In the genomic region with DNA sequence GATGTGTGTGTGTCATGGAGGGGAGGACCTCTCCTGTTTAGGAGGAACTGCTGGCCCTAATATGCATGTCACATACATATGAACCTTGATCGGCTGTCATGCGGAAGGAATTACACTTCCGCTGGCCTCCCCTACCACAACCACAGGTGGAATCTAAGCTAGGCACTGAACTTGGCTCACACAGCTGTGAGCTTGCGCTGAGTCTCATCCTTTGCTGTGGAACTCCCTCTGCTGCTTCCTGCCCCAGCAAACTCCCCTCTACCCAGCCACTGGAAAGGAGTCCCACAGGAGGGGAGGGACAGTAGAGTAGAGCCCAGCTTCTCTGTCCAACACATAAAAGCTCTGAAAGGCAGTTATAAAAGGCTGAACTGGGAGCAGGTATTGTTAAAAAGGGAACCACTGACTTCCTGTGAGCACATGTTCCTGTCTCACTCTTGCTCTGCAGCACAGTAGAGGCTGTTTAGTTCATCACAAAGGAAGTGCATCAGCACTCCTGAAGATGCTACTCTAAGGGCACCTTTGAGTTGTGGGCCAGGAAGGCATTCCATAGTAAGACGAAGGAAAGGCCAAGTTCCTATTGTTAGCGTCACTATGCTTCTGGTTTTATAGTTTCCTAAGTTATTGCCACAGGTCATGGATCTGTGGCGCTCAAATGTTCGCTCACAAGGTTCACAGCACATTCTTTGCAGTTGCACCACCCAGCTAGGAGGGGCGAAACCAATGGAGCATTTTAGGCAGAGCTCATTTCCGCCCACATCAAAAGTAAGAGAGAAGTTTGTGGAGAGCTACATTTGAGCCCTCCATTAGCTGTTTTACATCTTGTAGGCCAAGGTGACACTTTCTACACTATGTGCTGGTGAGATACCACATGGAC, we compare ENCODE assay signal across 8 cellular contexts. TPM values are rescaled to one million over a fixed set of nuclear protein-coding genes. Genes with fewer than 3 reads are reported as not detected.
DNase-seq lines count a peak whose midpoint lies in the region; ATAC-seq lines count a peak whose summit lies in the region.

No MANE protein-coding gene starts in this region.

- peaks cover 1% of the 10 kb centered on the region for H3K9me3 Mint-ChIP-seq in stimulated activated memory B cell treated with anti-CD40 and anti-IgM and Interleukin-4, amounts not matched to agents 10 μg/mL and 1 μg/mL and 100 μg/mL, for 72 hours

- DNase-seq in activated CD4-positive, alpha-beta T cell treated with anti-CD3 and anti-CD28 coated beads for 24 hours (ENCODE audit: low read depth in 2 of 2), result peak; percentile 39 to 44
- DNase-seq in right cardiac atrium (peak in 1 of 3 donors; percentile 40), NCI-H146 treated with DMSO at 0.1 percent for 48 hours (lab: John Stamatoyannopoulos, UW; ENCODE audit: unreplicated experiment) (no peak), DMS114 treated with DMSO at 0.1 percent for 48 hours (lab: John Stamatoyannopoulos, UW; ENCODE audit: unreplicated experiment) (no peak), DMS 273 treated with DMSO at 0.1 percent for 48 hours (lab: John Stamatoyannopoulos, UW) (no peak)

- H3K36me3 Mint-ChIP-seq in stimulated activated memory B cell treated with anti-CD40 and anti-IgM and Interleukin-4, amounts not matched to agents 10 μg/mL and 1 μg/mL and 100 μg/mL, for 72 hours, result peaks cover 2% of the 10 kb centered on the region

- H3K4me1 Mint-ChIP-seq in stimulated activated memory B cell treated with anti-CD40 and anti-IgM and Interleukin-4, amounts not matched to agents 10 μg/mL and 1 μg/mL and 100 μg/mL, for 72 hours, result peaks cover 64% of the 10 kb centered on the region

- H3K4me1 ChIP-seq in right cardiac atrium (ENCODE audit: control insufficient read depth, insufficient read depth, low read length), result no peaks in the 10 kb centered on the region

- H3K27ac Mint-ChIP-seq in stimulated activated memory B cell treated with anti-CD40 and anti-IgM and Interleukin-4, amounts not matched to agents 10 μg/mL and 1 μg/mL and 100 μg/mL, for 72 hours, result peak overlapping the region; percentile 90

- intact Hi-C loops in right cardiac atrium (cut with DNase I), result no loop called here

- H3K9me3 ChIP-seq in right cardiac atrium (ENCODE audit: control insufficient read depth, low read length), result no peaks in the 10 kb centered on the region

- H3K4me3 ChIP-seq in right cardiac atrium (ENCODE audit: low read length), result no peak overlapping the region

- no peaks in the 10 kb centered on the region for H3K27me3 Mint-ChIP-seq in stimulated activated memory B cell treated with anti-CD40 and anti-IgM and Interleukin-4, amounts not matched to agents 10 μg/mL and 1 μg/mL and 100 μg/mL, for 72 hours

- H3K27ac ChIP-seq in right cardiac atrium (ENCODE audit: low read length), result no peak overlapping the region

- 80% methylated on average over 10 of the region's 10 CpGs for WGBS in right cardiac atrium

- H3K4me3 Mint-ChIP-seq in stimulated activated memory B cell treated with anti-CD40 and anti-IgM and Interleukin-4, amounts not matched to agents 10 μg/mL and 1 μg/mL and 100 μg/mL, for 72 hours, result peak overlapping the region; percentile 79

- ATAC-seq in GM19438 (IDR thresholded peaks at IDR 0.05; ENCODE audit: low read depth, unreplicated experiment) (peak; percentile 69), HG03378 (IDR thresholded peaks at IDR 0.05; ENCODE audit: unreplicated experiment) (peak; percentile 69), right cardiac atrium (peak; percentile 38 to 55)
- peak; percentile 91 for ATAC-seq in stimulated activated memory B cell treated with anti-CD40 and anti-IgM and Interleukin-4, amounts not matched to agents 10 μg/mL and 1 μg/mL and 100 μg/mL, for 72 hours

- H3K27me3 ChIP-seq in right cardiac atrium (ENCODE audit: control insufficient read depth, insufficient read depth), result no peaks in the 10 kb centered on the region

RNA-seq across cellular contexts. Expression of gene PTPRC, which starts 17.7 kb away (rescaled TPM):
- 10 to 100 TPM in 3 of 4 donors, 1 to 10 TPM in 1; 9.1 to 16.2 (median 12.9) TPM for total RNA-seq in right cardiac atrium
- polyA plus RNA-seq in right cardiac atrium, result 1.3 TPM

Comparison
In these comparisons a context has a peak if more than half of its experiments do, and no peak if none do; other contexts are left out.
1. DNase-seq: peak in activated CD4-positive, alpha-beta T cell treated with anti-CD3 and anti-CD28 coated beads for 24 hours (2 of 2); none in NCI-H146 treated with DMSO at 0.1 percent for 48 hours (single experiment), DMS114 treated with DMSO at 0.1 percent for 48 hours (single experiment) and DMS 273 treated with DMSO at 0.1 percent for 48 hours (single experiment).
2. Peak in every context shown above with its lines, with median percentiles within 50 percentile points of each other: ATAC-seq.